Comparison of ENCODE assay signal across 15 cellular contexts in the genomic region with DNA sequence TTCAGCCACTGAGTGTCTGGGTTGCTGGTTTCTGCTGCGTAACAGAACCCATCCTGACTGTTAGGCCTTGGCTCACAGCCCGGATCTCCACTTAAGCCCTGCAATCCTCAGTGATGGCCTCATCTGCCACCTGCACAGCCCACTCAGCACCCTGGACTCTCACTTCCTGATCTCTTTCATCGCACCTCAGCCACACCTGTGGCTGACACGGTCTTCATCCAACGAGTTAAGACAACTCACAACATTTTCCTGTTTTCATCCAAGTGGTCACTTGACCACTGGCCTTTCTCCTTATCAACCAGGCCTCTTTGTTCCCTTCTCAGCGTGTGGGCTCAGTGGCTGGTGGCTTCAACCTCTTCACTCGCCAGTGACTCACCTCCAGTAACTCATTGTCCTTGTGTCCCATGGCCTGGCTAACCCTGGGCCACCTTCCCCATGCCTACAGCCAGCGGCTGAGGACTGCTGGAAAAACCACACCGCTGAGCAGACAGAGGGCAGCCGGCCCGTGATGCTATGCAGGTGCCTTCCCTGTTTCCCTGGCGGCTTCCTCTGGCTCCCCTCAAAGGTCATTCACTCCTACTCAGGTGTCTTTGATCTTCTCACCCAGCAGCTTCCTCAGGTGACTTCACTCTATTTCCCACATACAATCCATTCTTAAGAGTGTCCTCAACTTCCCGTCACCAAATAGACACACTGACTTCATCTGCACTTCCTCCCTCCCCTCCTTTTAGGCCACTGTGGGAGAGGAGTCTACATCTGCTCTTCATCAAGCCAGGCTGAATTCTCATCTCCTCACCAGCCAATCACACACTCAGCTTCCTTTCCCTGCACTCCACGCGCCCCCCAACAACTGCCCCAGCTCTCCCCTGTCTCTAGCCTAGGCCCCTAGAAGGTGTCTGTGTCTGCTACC. TPM values are rescaled to one million over a fixed set of nuclear protein-coding genes. Genes with fewer than 3 reads are reported as not detected.
DNase-seq lines count a peak whose midpoint lies in the region; ATAC-seq, FAIRE-seq and TF ChIP-seq lines count a peak whose summit lies in the region.
"Had no signal": no experiment of that assay in that cellular context is flagged by ENCODE, and none has a peak within 500 bp of the region (broad histone marks: within the 10 kb centered on the region; RNA-seq: fewer than 3 reads in every experiment).

No MANE protein-coding gene starts in this region.

- peak overlapping the region; percentile 53 for H3K27ac Mint-ChIP-seq in activated T-cell treated with anti-CD3 and anti-CD28 coated beads, Interleukin-2, amount 50 U/mL, for 72 hours
- H3K27ac Mint-ChIP-seq in central memory CD8-positive, alpha-beta T cell (ENCODE audit: low read depth) = peak overlapping the region; percentile 65

- intact Hi-C loops in posterior vena cava (cut with DNase I) = no loop called here

- no peak for DNase-seq in activated T-cell treated with anti-CD3 and anti-CD28 coated beads, Interleukin-2, amount 50 U/mL, for 72 hours
- DNase-seq in activated T-cell treated with anti-CD3 and anti-CD28 coated beads for 4 hours (no peak), NCI-H69 (lab: John Stamatoyannopoulos, UW) (peak; percentile 73), smooth muscle cell (lab: John Stamatoyannopoulos, UW; ENCODE audit: unreplicated experiment) (no peak), frontal cortex (ENCODE audit: low spot score in 2 of 2) (no peak), posterior vena cava (ENCODE audit: low spot score) (no peak)
- DNase-seq in central memory CD8-positive, alpha-beta T cell (ENCODE audit: low spot score in 2 of 2) = no peak
- DNase-seq: CD4-positive, CD25-positive, alpha-beta regulatory T cell had no signal

- no peak overlapping the region for H3K4me3 Mint-ChIP-seq in activated T-cell treated with anti-CD3 and anti-CD28 coated beads, Interleukin-2, amount 50 U/mL, for 72 hours
- no peak overlapping the region for H3K4me3 Mint-ChIP-seq in central memory CD8-positive, alpha-beta T cell
- H3K4me3 Mint-ChIP-seq: CD4-positive, CD25-positive, alpha-beta regulatory T cell had no signal

- H4K20me1 ChIP-seq in smooth muscle cell (ENCODE audit: low read depth) = no peaks in the 10 kb centered on the region

- WGBS in smooth muscle cell (ENCODE audit: low lambda C conversion rate) = 64% methylated on average over 15 of the region's 15 CpGs

- H3K4me1 Mint-ChIP-seq in activated T-cell treated with anti-CD3 and anti-CD28 coated beads, Interleukin-2, amount 50 U/mL, for 72 hours (ENCODE audit: low read depth) = peaks cover 10% of the 10 kb centered on the region
- H3K4me1 Mint-ChIP-seq in central memory CD8-positive, alpha-beta T cell = peaks cover 7% of the 10 kb centered on the region

- H3K9ac ChIP-seq in smooth muscle cell (ENCODE audit: low read depth) = no peak overlapping the region

- no peaks in the 10 kb centered on the region for H3K36me3 ChIP-seq in smooth muscle cell (ENCODE audit: low read depth)
- H3K36me3 ChIP-seq: thoracic aorta had no signal

- no peaks in the 10 kb centered on the region for H3K79me2 ChIP-seq in smooth muscle cell (ENCODE audit: low read depth)

- no peaks in the 10 kb centered on the region for H3K36me3 Mint-ChIP-seq in activated T-cell treated with anti-CD3 and anti-CD28 coated beads, Interleukin-2, amount 50 U/mL, for 72 hours (ENCODE audit: insufficient read depth in 2 of 2)
- peaks cover 9% of the 10 kb centered on the region for H3K36me3 Mint-ChIP-seq in central memory CD8-positive, alpha-beta T cell (ENCODE audit: insufficient read depth)
- H3K36me3 Mint-ChIP-seq: CD4-positive, CD25-positive, alpha-beta regulatory T cell had no signal

- H2AFZ ChIP-seq in smooth muscle cell (ENCODE audit: low read depth) = no peak overlapping the region

- peak overlapping the region; percentile 58 for H3K27ac ChIP-seq in smooth muscle cell (ENCODE audit: low read depth)
- H3K27ac ChIP-seq: HL-60, thoracic aorta had no signal

- no peaks in the 10 kb centered on the region for H3K4me1 ChIP-seq in smooth muscle cell (ENCODE audit: low read depth)

- no peaks in the 10 kb centered on the region for H3K27me3 Mint-ChIP-seq in activated T-cell treated with anti-CD3 and anti-CD28 coated beads, Interleukin-2, amount 50 U/mL, for 72 hours (ENCODE audit: low read depth)
- H3K27me3 Mint-ChIP-seq in central memory CD8-positive, alpha-beta T cell = no peaks in the 10 kb centered on the region
- H3K27me3 Mint-ChIP-seq: CD4-positive, CD25-positive, alpha-beta regulatory T cell had no signal

- FAIRE-seq in frontal cortex (lab: Jason Lieb, UNC) = no peak
- FAIRE-seq: GM19239, TTC549 had no signal

- peaks cover 10% of the 10 kb centered on the region for H3F3A ChIP-seq in smooth muscle cell (ENCODE audit: low read depth)

- ATAC-seq in activated T-cell treated with anti-CD3 and anti-CD28 coated beads, Interleukin-2, amount 50 U/mL, for 72 hours (replicated peaks in 1 of 2) = no peak
- no peak for ATAC-seq in central memory CD8-positive, alpha-beta T cell (replicated peaks; ENCODE audit: extremely low read depth, poor library complexity, severe bottlenecking)
- ATAC-seq in GM18519 (IDR thresholded peaks at IDR 0.05; ENCODE audit: low FRiP score, unreplicated experiment) = no peak
- ATAC-seq: body of pancreas had no signal

- no peaks in the 10 kb centered on the region for H3K27me3 ChIP-seq in smooth muscle cell (ENCODE audit: low read depth)
- H3K27me3 ChIP-seq: body of pancreas had no signal

- H3K4me2 ChIP-seq in smooth muscle cell = no peak overlapping the region

- TF ChIP-seq CTCF in smooth muscle cell (IDR thresholded peaks at IDR 0.05; ENCODE audit: borderline replicate concordance, insufficient read depth, poor library complexity, severe bottlenecking) = no peak

- H3K9me3 Mint-ChIP-seq in activated T-cell treated with anti-CD3 and anti-CD28 coated beads, Interleukin-2, amount 50 U/mL, for 72 hours = no peaks in the 10 kb centered on the region
- H3K9me3 Mint-ChIP-seq in central memory CD8-positive, alpha-beta T cell = no peaks in the 10 kb centered on the region
- H3K9me3 Mint-ChIP-seq: CD4-positive, CD25-positive, alpha-beta regulatory T cell had no signal

- H3K4me3 ChIP-seq in smooth muscle cell = no peak overlapping the region
- H3K4me3 ChIP-seq: body of pancreas, skin epidermis, thoracic aorta had no signal

- no peaks in the 10 kb centered on the region for H3K9me3 ChIP-seq in smooth muscle cell (replicated peaks; ENCODE audit: low read depth)
- H3K9me3 ChIP-seq: body of pancreas, thoracic aorta had no signal

RNA-seq across cellular contexts. Expression of a gene that starts 19.9 kb away (rescaled TPM):
- total RNA-seq in activated T-cell treated with anti-CD3 and anti-CD28 coated beads, Interleukin-2, amount 50 U/mL, for 72 hours = not detected
- not detected in 2 replicates for total RNA-seq in smooth muscle cell
- not detected in 2 replicates for polyA plus RNA-seq in smooth muscle cell
- total RNA-seq in frontal cortex = not detected
- not detected for total RNA-seq in posterior vena cava
- total RNA-seq: thoracic aorta had no signal
- polyA plus RNA-seq: CD4-positive, CD25-positive, alpha-beta regulatory T cell had no signal
